8 cellular contexts compared by ENCODE assay signal in the genomic region with DNA sequence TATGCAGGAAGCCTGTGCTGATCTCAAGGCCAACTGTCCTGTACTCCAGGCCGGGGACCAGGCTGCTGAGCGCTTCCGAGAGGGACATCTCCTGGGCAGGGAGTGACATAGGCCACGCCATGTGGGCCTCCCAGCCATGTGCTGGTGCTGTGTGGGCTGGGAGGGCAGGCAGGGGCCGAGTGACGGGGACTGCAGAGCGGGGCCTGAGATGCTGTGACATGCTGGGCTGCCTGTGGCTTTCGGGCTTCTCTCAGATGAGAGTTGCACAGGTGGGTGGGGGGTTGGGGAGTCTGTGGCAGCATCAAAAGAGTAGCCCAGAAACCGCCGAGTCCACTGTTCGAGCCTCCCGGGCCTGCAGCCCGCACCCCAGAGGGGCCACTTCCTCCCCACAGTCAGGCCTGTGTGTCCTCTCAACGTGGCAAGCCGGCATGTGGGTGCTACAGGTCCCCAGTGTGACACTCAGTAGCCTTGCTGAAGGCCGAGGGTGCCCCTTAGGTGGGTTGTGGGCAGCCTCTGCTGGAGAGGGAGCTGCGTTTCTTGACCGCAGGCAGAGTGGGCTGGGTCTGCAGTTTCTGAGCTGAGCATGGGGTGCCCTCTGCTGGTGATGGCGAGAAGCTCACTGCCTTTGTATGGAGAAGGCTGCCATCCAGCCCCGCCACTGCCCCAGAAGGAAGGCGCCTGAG.
A peak's percentile ranks its signal among the peaks of the same experiment; 100 is the strongest.
DNase-seq lines count a peak whose midpoint lies in the region; ATAC-seq and TF ChIP-seq lines count a peak whose summit lies in the region.

No MANE protein-coding gene starts in this region.

- peaks cover 64% of the 10 kb centered on the region for H3K36me3 ChIP-seq in lower lobe of right lung

- peak; percentile 83 for DNase-seq in AG08395 (ENCODE audit: low spot score)
- DNase-seq in GM20000 (ENCODE audit: low spot score), result peak; percentile 84
- DNase-seq in NCI-H524 (lab: John Stamatoyannopoulos, UW), result peak; percentile 58 to 91
- DNase-seq in activated CD4-positive, alpha-beta T cell treated with anti-CD3 and anti-CD28 coated beads, Interleukin-2, amount 50 U/mL, for 24 hours (ENCODE audit: low read depth in 1 of 2, low spot score in 1 of 2), result peak; percentile 67 to 73
- peak; percentile 54 for DNase-seq in dedifferentiated amniotic fluid mesenchymal stem cell (ENCODE audit: extremely low spot score)
- peak; percentile 87 for DNase-seq in lower lobe of right lung
- peak; percentile 74 to 85 for DNase-seq in stimulated activated CD4-positive, alpha-beta T cell treated with anti-CD3 and anti-CD28 coated beads, Interleukin-4, amount 100 ng/mL, for 48 hours (ENCODE audit: low read depth in 2 of 2)

- peak; percentile 70 to 84 for ATAC-seq in lower lobe of right lung
- no peak for ATAC-seq in GM19455 (IDR thresholded peaks at IDR 0.05; ENCODE audit: unreplicated experiment)

- no peaks in the 10 kb centered on the region for H3K27me3 ChIP-seq in lower lobe of right lung (ENCODE audit: low read depth)

- peak overlapping the region; percentile 78 for H3K27ac ChIP-seq in lower lobe of right lung

- no peak overlapping the region for H3K4me3 ChIP-seq in lower lobe of right lung

- no peaks in the 10 kb centered on the region for H3K9me3 ChIP-seq in lower lobe of right lung

- intact Hi-C loops in lower lobe of right lung (cut with DNase I), result loop anchor here (10.0 kb wide), 1 partner anchor 107 kb away; no protein-coding TSS in a partner anchor

- TF ChIP-seq CTCF in GM20000 (IDR thresholded peaks at IDR 0.05; ENCODE audit: extremely low read depth, missing control alignments) (peak; percentile 84), lower lobe of right lung (IDR thresholded peaks at IDR 0.05) (peak; percentile 95)

- peaks cover 45% of the 10 kb centered on the region for H3K4me1 ChIP-seq in lower lobe of right lung
